1 cellular context compared by ENCODE assay signal in the genomic region with DNA sequence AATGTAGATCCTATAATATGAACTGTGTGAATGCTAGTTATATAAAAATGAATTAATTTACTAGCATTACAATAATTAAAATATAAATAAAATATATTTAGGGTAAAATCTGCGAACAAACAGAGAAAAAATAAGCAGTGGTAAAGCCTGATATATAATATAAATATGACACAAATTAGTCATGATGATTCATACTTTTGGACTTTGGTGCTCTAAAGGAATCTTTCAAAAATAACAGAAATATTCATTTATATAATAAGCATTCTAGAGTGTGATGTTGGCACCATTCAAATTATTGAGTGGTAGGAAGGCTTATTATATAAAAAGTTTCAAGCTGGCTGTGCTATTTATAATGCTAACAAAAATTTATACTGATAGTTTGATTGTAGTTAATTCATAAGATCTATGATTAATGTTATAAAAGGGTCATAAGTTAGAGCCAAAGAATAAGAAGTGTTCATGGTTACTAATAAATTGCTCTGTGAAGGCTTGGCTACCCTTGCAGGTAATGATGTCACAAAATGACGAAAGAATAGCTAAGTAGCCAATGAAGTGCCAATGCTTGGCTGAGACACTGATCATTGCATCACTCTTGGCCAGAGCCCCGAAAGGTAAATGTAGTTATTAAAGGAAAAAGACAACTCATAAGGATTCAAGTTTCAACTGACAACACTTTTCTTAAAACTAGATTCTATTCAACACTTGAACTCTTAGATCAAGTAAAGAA.
TF ChIP-seq lines count a peak whose summit lies in the region.

No MANE protein-coding gene starts in this region.

TF ChIP-seq in HepG2, 621 proteins besides CTCF, POLR2A, EP300 and RAD21 (continued from another document):
- TF ChIP-seq, protein P1, sequence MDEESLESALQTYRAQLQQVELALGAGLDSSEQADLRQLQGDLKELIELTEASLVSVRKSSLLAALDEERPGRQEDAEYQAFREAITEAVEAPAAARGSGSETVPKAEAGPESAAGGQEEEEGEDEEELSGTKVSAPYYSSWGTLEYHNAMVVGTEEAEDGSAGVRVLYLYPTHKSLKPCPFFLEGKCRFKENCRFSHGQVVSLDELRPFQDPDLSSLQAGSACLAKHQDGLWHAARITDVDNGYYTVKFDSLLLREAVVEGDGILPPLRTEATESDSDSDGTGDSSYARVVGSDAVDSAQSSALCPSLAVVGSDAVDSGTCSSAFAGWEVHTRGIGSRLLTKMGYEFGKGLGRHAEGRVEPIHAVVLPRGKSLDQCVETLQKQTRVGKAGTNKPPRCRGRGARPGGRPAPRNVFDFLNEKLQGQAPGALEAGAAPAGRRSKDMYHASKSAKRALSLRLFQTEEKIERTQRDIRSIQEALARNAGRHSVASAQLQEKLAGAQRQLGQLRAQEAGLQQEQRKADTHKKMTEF (CRISPR knock-in tag; IDR thresholded peaks at IDR 0.05) = no peak
- no peak for TF ChIP-seq EZH2 (conservative IDR thresholded peaks at IDR 0.05; ENCODE audit: low read depth, low read length)
TF ChIP-seq in HepG2: peak in this region for 2.
